22 cellular contexts compared by ENCODE assay signal in genomic region chr11:47504910-47505309, GRCh38. TPM values are rescaled to one million over a fixed set of nuclear protein-coding genes. Genes with fewer than 3 reads are reported as not detected.
DNase-seq lines count a peak whose midpoint lies in the region; ATAC-seq and TF ChIP-seq lines count a peak whose summit lies in the region.
"Had no signal": no experiment of that assay in that cellular context is flagged by ENCODE, and none has a peak within 500 bp of the region (broad histone marks: within the 10 kb centered on the region; RNA-seq: fewer than 3 reads in every experiment).

No MANE protein-coding gene starts in this region.

- no peak overlapping the region for H2AFZ ChIP-seq in Karpas-422 (ENCODE audit: low read length)

- no peak overlapping the region for H3K4me2 ChIP-seq in Karpas-422 (ENCODE audit: low read depth, low read length, poor library complexity, severe bottlenecking)

- 77% methylated on average over 1 of the region's 1 CpG for WGBS in suprapubic skin

- peaks cover 100% of the 10 kb centered on the region for H3K79me2 ChIP-seq in Karpas-422 (ENCODE audit: low read length)

- H3K36me3 ChIP-seq in Karpas-422 (ENCODE audit: insufficient read depth, low read length): peaks cover 8% of the 10 kb centered on the region; the same call in 1 of the 2 replicates
- H3K36me3 ChIP-seq in suprapubic skin: no peaks in the 10 kb centered on the region
- H3K36me3 ChIP-seq: prostate gland, thoracic aorta had no signal

- no peak for DNase-seq in activated naive CD4-positive, alpha-beta T cell treated with anti-CD3 and anti-CD28 coated beads, Interleukin-2, amount 50 U/mL, for 16 hours
- DNase-seq in T-cell (no peak), Karpas-422 (no peak), suprapubic skin (ENCODE audit: low spot score in 2 of 2) (no peak)
- no peak for DNase-seq in stimulated activated naive CD8-positive, alpha-beta T cell treated with anti-CD3 and anti-CD28 coated beads, Interleukin-15, Interleukin-2, amounts not matched to agents 100 U/mL and 50 U/mL, for 24 hours
- DNase-seq: activated naive CD8-positive, alpha-beta T cell treated with anti-CD3 and anti-CD28 coated beads, Interleukin-2, amount 10 ng/mL, durations not matched to agents 7 days and 5 days; C1 segment of cervical spinal cord; effector CD8-positive, alpha-beta T cell; foreskin melanocyte; hippocampal formation; KBM-7; left ventricle myocardium superior; NCI-H1436; NCI-H524; RPMI8226 had no signal

- no peak for TF ChIP-seq POLR2A in suprapubic skin (IDR thresholded peaks at IDR 0.05)

- peaks cover 5% of the 10 kb centered on the region; the same call in 1 of the 2 replicates for H4K20me1 ChIP-seq in Karpas-422 (ENCODE audit: insufficient read depth, low read depth, low read length)

- ATAC-seq in T-cell (replicated peaks in 1 of 4) (no peak), GM21447 (IDR thresholded peaks at IDR 0.05; ENCODE audit: unreplicated experiment) (no peak)
- peak; percentile 44 for ATAC-seq in stimulated activated naive CD8-positive, alpha-beta T cell treated with anti-CD3 and anti-CD28 coated beads, Interleukin-15, Interleukin-2, amounts not matched to agents 100 U/mL and 50 U/mL, for 24 hours
- ATAC-seq: esophagus mucosa, left ventricle myocardium superior had no signal

- H3K4me1 ChIP-seq in Karpas-422 (ENCODE audit: low read length) (peaks cover 87% of the 10 kb centered on the region), suprapubic skin (peaks cover 42% of the 10 kb centered on the region)

- H3K27ac Mint-ChIP-seq in activated naive CD4-positive, alpha-beta T cell treated with anti-CD3 and anti-CD28 coated beads, Interleukin-2, amount 50 U/mL, for 24 hours: peak overlapping the region; percentile 11
- peak overlapping the region; percentile 37 to 71 for H3K27ac Mint-ChIP-seq in T-cell
- H3K27ac Mint-ChIP-seq in dendritic cell treated with granulocyte-macrophage colony-stimulating factor and Interleukin-4, amounts not matched to agents 40 ng/mL and 50 ng/mL, for 4 days: peak overlapping the region; percentile 73
- H3K27ac Mint-ChIP-seq: activated naive CD8-positive, alpha-beta T cell treated with anti-CD3 and anti-CD28 coated beads, Interleukin-2, amount 10 ng/mL, durations not matched to agents 7 days and 5 days had no signal

- no peak overlapping the region for H3K9ac ChIP-seq in Karpas-422 (ENCODE audit: low read length)

- TF ChIP-seq EP300 in suprapubic skin (IDR thresholded peaks at IDR 0.05): no peak

- H3K4me3 ChIP-seq in Karpas-422 (ENCODE audit: low read length): no peak overlapping the region
- no peak overlapping the region for H3K4me3 ChIP-seq in suprapubic skin
- H3K4me3 ChIP-seq: prostate gland, thoracic aorta had no signal

- H3K27ac ChIP-seq in Karpas-422 (ENCODE audit: low read length) (no peak overlapping the region), suprapubic skin (no peak overlapping the region)
- H3K27ac ChIP-seq: prostate gland, thoracic aorta had no signal

- CTCF ChIA-PET in T-cell (lab: Charles Lee): no interaction called here

- intact Hi-C loops in dendritic cell treated with granulocyte-macrophage colony-stimulating factor and Interleukin-4, amounts not matched to agents 40 ng/mL and 50 ng/mL, for 4 days (cut with micrococcal nuclease): no loop called here

- TF ChIP-seq CTCF in suprapubic skin (IDR thresholded peaks at IDR 0.05): no peak

- peaks cover 82% of the 10 kb centered on the region for H3K4me1 Mint-ChIP-seq in activated naive CD4-positive, alpha-beta T cell treated with anti-CD3 and anti-CD28 coated beads, Interleukin-2, amount 50 U/mL, for 24 hours
- peaks cover 81 to 85% (median 83%) of the 10 kb centered on the region in 3 donors for H3K4me1 Mint-ChIP-seq in T-cell
- peaks cover 87% of the 10 kb centered on the region for H3K4me1 Mint-ChIP-seq in dendritic cell treated with granulocyte-macrophage colony-stimulating factor and Interleukin-4, amounts not matched to agents 40 ng/mL and 50 ng/mL, for 4 days (ENCODE audit: low read depth)

- H3K9me3 ChIP-seq in Karpas-422 (ENCODE audit: low read length) (no peaks in the 10 kb centered on the region), suprapubic skin (no peaks in the 10 kb centered on the region)
- H3K9me3 ChIP-seq: prostate gland, thoracic aorta had no signal

- no peaks in the 10 kb centered on the region for H3K9me2 ChIP-seq in Karpas-422 (replicated peaks; ENCODE audit: insufficient read depth, low read length)

- no peaks in the 10 kb centered on the region for H3K9me3 Mint-ChIP-seq in activated naive CD4-positive, alpha-beta T cell treated with anti-CD3 and anti-CD28 coated beads, Interleukin-2, amount 50 U/mL, for 24 hours
- H3K9me3 Mint-ChIP-seq in T-cell: no peaks in the 10 kb centered on the region
- H3K9me3 Mint-ChIP-seq in dendritic cell treated with granulocyte-macrophage colony-stimulating factor and Interleukin-4, amounts not matched to agents 40 ng/mL and 50 ng/mL, for 4 days: no peaks in the 10 kb centered on the region
- H3K9me3 Mint-ChIP-seq: activated naive CD8-positive, alpha-beta T cell treated with anti-CD3 and anti-CD28 coated beads, Interleukin-2, amount 10 ng/mL, durations not matched to agents 7 days and 5 days had no signal

- no peak overlapping the region for H3K4me3 Mint-ChIP-seq in activated naive CD4-positive, alpha-beta T cell treated with anti-CD3 and anti-CD28 coated beads, Interleukin-2, amount 50 U/mL, for 24 hours
- no peak overlapping the region for H3K4me3 Mint-ChIP-seq in T-cell
- no peak overlapping the region for H3K4me3 Mint-ChIP-seq in dendritic cell treated with granulocyte-macrophage colony-stimulating factor and Interleukin-4, amounts not matched to agents 40 ng/mL and 50 ng/mL, for 4 days
- H3K4me3 Mint-ChIP-seq: activated naive CD8-positive, alpha-beta T cell treated with anti-CD3 and anti-CD28 coated beads, Interleukin-2, amount 10 ng/mL, durations not matched to agents 7 days and 5 days had no signal

- POLR2A ChIA-PET in T-cell (lab: Charles Lee): interaction anchor here in 1 of 2 donors (0.6 kb wide), 1 partner anchor 17 kb away, joined by 3 read pairs; no protein-coding TSS in a partner anchor

- no peaks in the 10 kb centered on the region for H3K27me3 Mint-ChIP-seq in activated naive CD4-positive, alpha-beta T cell treated with anti-CD3 and anti-CD28 coated beads, Interleukin-2, amount 50 U/mL, for 24 hours
- no peaks in the 10 kb centered on the region for H3K27me3 Mint-ChIP-seq in T-cell
- no peaks in the 10 kb centered on the region for H3K27me3 Mint-ChIP-seq in dendritic cell treated with granulocyte-macrophage colony-stimulating factor and Interleukin-4, amounts not matched to agents 40 ng/mL and 50 ng/mL, for 4 days
- H3K27me3 Mint-ChIP-seq: activated naive CD8-positive, alpha-beta T cell treated with anti-CD3 and anti-CD28 coated beads, Interleukin-2, amount 10 ng/mL, durations not matched to agents 7 days and 5 days had no signal

- H3K27me3 ChIP-seq in Karpas-422 (ENCODE audit: low read length) (no peaks in the 10 kb centered on the region), suprapubic skin (no peaks in the 10 kb centered on the region)

- peaks cover 10% of the 10 kb centered on the region for H3K36me3 Mint-ChIP-seq in activated naive CD4-positive, alpha-beta T cell treated with anti-CD3 and anti-CD28 coated beads, Interleukin-2, amount 50 U/mL, for 24 hours
- peaks cover 9% of the 10 kb centered on the region for H3K36me3 Mint-ChIP-seq in T-cell
- peaks cover 54% of the 10 kb centered on the region for H3K36me3 Mint-ChIP-seq in dendritic cell treated with granulocyte-macrophage colony-stimulating factor and Interleukin-4, amounts not matched to agents 40 ng/mL and 50 ng/mL, for 4 days (ENCODE audit: low read depth)

RNA-seq across cellular contexts. Expression of gene CELF1, which starts 48.0 kb away (rescaled TPM):
- total RNA-seq in T-cell (100 to 1,000 TPM; 109 to 124 (median 123) TPM), suprapubic skin (100 to 1,000 TPM in 2 of 4 donors, 10 to 100 TPM in 2; 90.3 to 210 (median 101) TPM)
- total RNA-seq in Karpas-422 (2014; rRNA removed; shearing (Covaris generic); ENCODE audit: low replicate concordance): 130 and 148 TPM in 2 replicates

RNA-seq across cellular contexts. Expression of gene RAPSN, which starts 56.0 kb away (rescaled TPM):
- 1 to 10 TPM; 1.1 to 3.4 (median 1.4) TPM for total RNA-seq in T-cell
- 0.52 and 4.5 TPM in 2 replicates for total RNA-seq in Karpas-422 (2014; rRNA removed; shearing (Covaris generic); ENCODE audit: low replicate concordance)
- total RNA-seq in suprapubic skin: 1 to 10 TPM in 2 of 4 donors, under 1 TPM in 1, not detected in 1; 0.59 to 4.6 (median 1.0) TPM
- total RNA-seq: H4 had no signal

Comparison
In these comparisons a context has a peak if more than half of its experiments do, and no peak if none do; other contexts are left out.
1. H3K27ac Mint-ChIP-seq: peak in every context shown above with its lines; median percentile 73 in dendritic cell treated with granulocyte-macrophage colony-stimulating factor and Interleukin-4, amounts not matched to agents 40 ng/mL and 50 ng/mL, for 4 days; 54 in T-cell; 11 in activated naive CD4-positive, alpha-beta T cell treated with anti-CD3 and anti-CD28 coated beads, Interleukin-2, amount 50 U/mL, for 24 hours.